ENCODE assay signal across 8 cellular contexts in genomic region chr6:26956078-26956600, GRCh38.
A peak's percentile ranks its signal among the peaks of the same experiment; 100 is the strongest.
DNase-seq lines count a peak whose midpoint lies in the region; ATAC-seq and TF ChIP-seq lines count a peak whose summit lies in the region.
"Not testable (repeated sequence)": the region's sequence is repeated elsewhere in the genome, so short reads cannot be mapped to it uniquely, and the experiment has no call there.

No MANE protein-coding gene starts in this region.

- intact Hi-C loops in esophagus muscularis mucosa (cut with DNase I): not testable (repeated sequence)

- CTCF ChIA-PET in HEK293T (lab: Yijun Ruan, JAX): not testable (repeated sequence)

- DNase-seq in AG09319 (ENCODE audit: extremely low read depth, low read depth) (peak; percentile 8), NCI-H2227 (lab: John Stamatoyannopoulos, UW; ENCODE audit: unreplicated experiment) (peak; percentile 89), SW 1271 (lab: John Stamatoyannopoulos, UW) (peak; percentile 76 to 92), memory B cell (ENCODE audit: low spot score in 2 of 2) (peak in 1 of 2 donors; percentile 35)
- DNase-seq in HEK293T (ENCODE audit: extremely low spot score); esophagus muscularis mucosa (ENCODE audit: extremely low spot score): not testable (repeated sequence)
- DNase-seq in activated naive CD4-positive, alpha-beta T cell (lab: John Stamatoyannopoulos, UW): peak; percentile 1 to 28 (median 12)
- peak; percentile 28 to 51 for DNase-seq in stimulated activated CD4-positive, alpha-beta T cell treated with anti-CD3 and anti-CD28 coated beads, Interleukin-15, amount 100 ng/mL, for 48 hours (ENCODE audit: low read depth in 2 of 2)

- H3K9me3 Mint-ChIP-seq in memory B cell: not testable (repeated sequence)

- POLR2A ChIA-PET in HEK293T (lab: Yijun Ruan, JAX): not testable (repeated sequence)

- 0% methylated on average over 3 of the region's 20 CpGs for WGBS in esophagus muscularis mucosa

- not testable (repeated sequence) for H3K27me3 ChIP-seq in esophagus muscularis mucosa

- H3K27me3 Mint-ChIP-seq in memory B cell: not testable (repeated sequence)

- H3K27ac Mint-ChIP-seq in memory B cell: peak overlapping the region; percentile 62

- not testable (repeated sequence) for H3K4me1 ChIP-seq in esophagus muscularis mucosa

- not testable (repeated sequence) for TF ChIP-seq POLR2A in esophagus muscularis mucosa (IDR thresholded peaks at IDR 0.05; ENCODE audit: low read depth)

- H3K9me3 ChIP-seq in esophagus muscularis mucosa: not testable (repeated sequence)

- H3K36me3 Mint-ChIP-seq in memory B cell: not testable (repeated sequence)

- not testable (repeated sequence) for TF ChIP-seq EP300 in esophagus muscularis mucosa (IDR thresholded peaks at IDR 0.05)

- ATAC-seq in memory B cell (ENCODE audit: low read depth): peak; percentile 58

- TF ChIP-seq CTCF in AG09319 (IDR thresholded peaks at IDR 0.05; ENCODE audit: low read depth, low read length); esophagus muscularis mucosa (IDR thresholded peaks at IDR 0.05): not testable (repeated sequence)

- H3K4me3 ChIP-seq in esophagus muscularis mucosa: peak overlapping the region; percentile 66 to 80 (median 72)

- peak overlapping the region; percentile 80 for H3K4me3 Mint-ChIP-seq in memory B cell

- not testable (repeated sequence) for H3K4me1 Mint-ChIP-seq in memory B cell

- not testable (repeated sequence) for H3K36me3 ChIP-seq in esophagus muscularis mucosa

- H3K27ac ChIP-seq in esophagus muscularis mucosa (replicated peaks in 1 of 4): peak overlapping the region; percentile 85 to 90 (median 87)

TF ChIP-seq in HEK293T, 16 proteins besides CTCF, POLR2A, EP300 and RAD21:
- 0 out of 2 replicates have a peak, but pooled peaks have one; percentile 14 for TF ChIP-seq L3MBTL2 (conservative IDR thresholded peaks at IDR 0.05)
TF ChIP-seq in HEK293T: peak in this region for 1; not testable (repeated sequence) for 15.
